26 cellular contexts compared by ENCODE assay signal in genomic region chr19:49343127-49343526, GRCh38. TPM values are rescaled to one million over a fixed set of nuclear protein-coding genes. Genes with fewer than 3 reads are reported as not detected.
DNase-seq lines count a peak whose midpoint lies in the region; ATAC-seq, FAIRE-seq and TF ChIP-seq lines count a peak whose summit lies in the region.
"Had no signal": no experiment of that assay in that cellular context is flagged by ENCODE, and none has a peak within 500 bp of the region (broad histone marks: within the 10 kb centered on the region; RNA-seq: fewer than 3 reads in every experiment).

No MANE protein-coding gene starts in this region.

- peak overlapping the region; percentile 5 for H3K27ac Mint-ChIP-seq in Caco-2 (ENCODE audit: unreplicated experiment)
- H3K27ac Mint-ChIP-seq: activated CD8-positive, alpha-beta memory T cell treated with anti-CD3 and anti-CD28 coated beads, Interleukin-2, amount 10 ng/mL, durations not matched to agents 7 days and 5 days had no signal

- no peak for TF ChIP-seq EP300 in GM12878 (IDR thresholded peaks at IDR 0.05; ENCODE audit: borderline replicate concordance in 1 of 2, control insufficient read depth in 1 of 2, low read depth in 2 of 2, low read length in 2 of 2)

- CTCF ChIA-PET in AG04450 (lab: Charles Lee) = no interaction called here
- CTCF ChIA-PET in Caco-2 (lab: Charles Lee) = no interaction called here
- CTCF ChIA-PET in GM12878 (lab: Yijun Ruan, JAX) = interaction anchor here (0.6 kb wide), 2 partner anchors 14 to 24 kb away, joined by 3 to 4 read pairs; no protein-coding TSS in a partner anchor

- H4K20me1 ChIP-seq in GM12878 (ENCODE audit: control insufficient read depth, insufficient read depth) = no peaks in the 10 kb centered on the region
- peaks cover 2% of the 10 kb centered on the region for H4K20me1 ChIP-seq in osteoblast (ENCODE audit: insufficient read depth, low read length)

- H3K27ac ChIP-seq in AG04450 (ENCODE audit: low read depth, low read length) = peak overlapping the region; percentile 11
- H3K27ac ChIP-seq in GM12878 (ENCODE audit: control insufficient read depth, insufficient read depth) = no peak overlapping the region
- no peak overlapping the region for H3K27ac ChIP-seq in osteoblast (ENCODE audit: low read depth, low read length)
- H3K27ac ChIP-seq in gastrocnemius medialis = no peak overlapping the region
- H3K27ac ChIP-seq: body of pancreas, pancreas, SJSA1 had no signal

- H3K36me3 ChIP-seq in Caco-2 (ENCODE audit: control insufficient read depth, insufficient read depth, low read length) (no peaks in the 10 kb centered on the region), GM12878 (ENCODE audit: control insufficient read depth in 2 of 2, insufficient read depth in 2 of 2, low read length in 1 of 2) (peaks cover 0 to 3% of the 10 kb centered on the region in 2 experiments; a peak in 1 of 4 replicates), osteoblast (ENCODE audit: insufficient read depth, low read length) (peaks cover 31% of the 10 kb centered on the region), gastrocnemius medialis (no peaks in the 10 kb centered on the region)

- ATAC-seq in GM12878 = no peak
- ATAC-seq in gastrocnemius medialis = no peak
- no peak for ATAC-seq in HG02981 (IDR thresholded peaks at IDR 0.05; ENCODE audit: unreplicated experiment)
- ATAC-seq: activated CD8-positive, alpha-beta memory T cell treated with anti-CD3 and anti-CD28 coated beads, Interleukin-2, amount 10 ng/mL, durations not matched to agents 7 days and 5 days; body of pancreas; Panc1; pancreas; right cardiac atrium had no signal

- peaks cover 17% of the 10 kb centered on the region for H3K36me3 Mint-ChIP-seq in Caco-2 (ENCODE audit: insufficient read depth, unreplicated experiment)

- no peak overlapping the region for H3K4me2 ChIP-seq in GM12878 (ENCODE audit: control insufficient read depth, insufficient read depth)
- H3K4me2 ChIP-seq in osteoblast (ENCODE audit: insufficient read depth, low read length) = no peak overlapping the region

- TF ChIP-seq POLR2A in GM12878 (IDR thresholded peaks at IDR 0.05; ENCODE audit: low read depth, low read length) = no peak
- no peak for TF ChIP-seq POLR2A in gastrocnemius medialis (IDR thresholded peaks at IDR 0.05)

- TF ChIP-seq CTCF in AG04450 (IDR thresholded peaks at IDR 0.05; ENCODE audit: low read depth, low read length) (no peak), Caco-2 (IDR thresholded peaks at IDR 0.05; ENCODE audit: insufficient read depth in 1 of 2, low read depth in 1 of 2, low read length in 1 of 2, severe bottlenecking in 1 of 2, unreplicated experiment in 1 of 2) (no peak), GM12878 (IDR thresholded peaks at IDR 0.05 in 2 of 3, conservative IDR thresholded peaks at IDR 0.05 in 1 of 3; ENCODE audit: control insufficient read depth in 2 of 3, extremely low read depth in 1 of 3, insufficient read depth in 1 of 3, low read depth in 3 of 3, low read length in 3 of 3) (no peak), osteoblast (IDR thresholded peaks at IDR 0.05; ENCODE audit: extremely low read depth, low read depth, low read length) (no peak), gastrocnemius medialis (IDR thresholded peaks at IDR 0.05 in 4 of 5, conservative IDR thresholded peaks at IDR 0.05 in 1 of 5) (no peak)

- H3K4me3 ChIP-seq in AG04450 (ENCODE audit: low read depth, low read length) (no peak overlapping the region), Caco-2 (ENCODE audit: low read depth, low read length) (no peak overlapping the region), GM12878 (no peak overlapping the region), osteoblast (ENCODE audit: insufficient read depth, low read length) (no peak overlapping the region), gastrocnemius medialis (no peak overlapping the region)
- H3K4me3 ChIP-seq: body of pancreas, pancreas, SJSA1 had no signal

- 21% methylated on average over 7 of the region's 7 CpGs for WGBS in GM12878 (ENCODE audit: insufficient coverage, insufficient replicate concordance, low lambda C conversion rate, missing lambda C conversion rate)

- no peaks in the 10 kb centered on the region for H3K9me3 Mint-ChIP-seq in Caco-2 (ENCODE audit: unreplicated experiment)

- H3K27me3 ChIP-seq in AG04450 (ENCODE audit: control insufficient read depth, insufficient read depth, low read length) = no peaks in the 10 kb centered on the region
- H3K27me3 ChIP-seq in Caco-2 (replicated peaks; ENCODE audit: control insufficient read depth, insufficient read depth, low read length) = no peaks in the 10 kb centered on the region
- H3K27me3 ChIP-seq in GM12878 (replicated peaks in 1 of 2; ENCODE audit: control insufficient read depth in 2 of 2, insufficient read depth in 2 of 2, low read length in 1 of 2) = no peaks in the 10 kb centered on the region
- no peaks in the 10 kb centered on the region for H3K27me3 ChIP-seq in osteoblast (ENCODE audit: insufficient read depth, low read length)
- H3K27me3 ChIP-seq in gastrocnemius medialis = peaks cover 0 to 18% (median 17%) of the 10 kb centered on the region in 3 donors
- H3K27me3 ChIP-seq: body of pancreas, pancreas, SJSA1 had no signal

- H3K4me1 ChIP-seq in Caco-2 (peaks cover 10% of the 10 kb centered on the region), GM12878 (ENCODE audit: control insufficient read depth, insufficient read depth, low read length) (peaks cover 22% of the 10 kb centered on the region), osteoblast (ENCODE audit: insufficient read depth, low read length) (peaks cover 8% of the 10 kb centered on the region), gastrocnemius medialis (peaks cover 0 to 13% of the 10 kb centered on the region in 2 donors)

- H3K9me3 ChIP-seq in AG04450 (ENCODE audit: control insufficient read depth, insufficient read depth, low read length) (peaks cover 9% of the 10 kb centered on the region; the same call in 1 of the 2 replicates), Caco-2 (no peaks in the 10 kb centered on the region), GM12878 (replicated peaks; ENCODE audit: control insufficient read depth, insufficient read depth, low read length) (no peaks in the 10 kb centered on the region), osteoblast (ENCODE audit: low read depth, low read length) (no peaks in the 10 kb centered on the region), gastrocnemius medialis (no peaks in the 10 kb centered on the region)
- H3K9me3 ChIP-seq: body of pancreas, pancreas, SJSA1 had no signal

- H2AFZ ChIP-seq in GM12878 (ENCODE audit: control insufficient read depth, low read depth, low read length) (no peak overlapping the region), osteoblast (ENCODE audit: low read length) (no peak overlapping the region)

- POLR2A ChIA-PET in AG04450 (lab: Yijun Ruan, JAX) = no interaction called here
- POLR2A ChIA-PET in Caco-2 (lab: Charles Lee) = no interaction called here
- POLR2A ChIA-PET in GM12878 (lab: Charles Lee) = interaction anchor here (0.6 kb wide), 2 partner anchors 10 to 102 kb away, joined by 3 read pairs; no protein-coding TSS in a partner anchor

- DNase-seq in AG04450 (ENCODE audit: low read depth, low spot score) (no peak), Caco-2 (peak in 1 of 2 experiments; percentile 32), GM12878 (ENCODE audit: low read depth, low spot score) (no peak), osteoblast (ENCODE audit: insufficient read length, low spot score, missing footprints) (peak; percentile 67), inferior parietal cortex (ENCODE audit: extremely low spot score) (no peak), gastrocnemius medialis (no peak)
- DNase-seq: activated CD4-positive, alpha-beta T cell treated with anti-CD3 and anti-CD28 coated beads for 48 hours; activated CD8-positive, alpha-beta memory T cell treated with anti-CD3 and anti-CD28 coated beads, Interleukin-2, amount 10 ng/mL, durations not matched to agents 7 days and 5 days; body of pancreas; CD4-positive, CD25-positive, alpha-beta regulatory T cell; GF-D8; GOT3; mesenchymal stem cell; NCI-H1105; right cardiac atrium; stimulated activated CD8-positive, alpha-beta memory T cell treated with anti-CD3 and anti-CD28 coated beads, Interleukin-4, amount 100 ng/mL, for 48 hours; T-helper 1 cell had no signal

- in situ Hi-C loops in GM12878 (cut with MboI) = no loop called here
- in situ Hi-C loops in gastrocnemius medialis (cut with MboI; ENCODE audit: low sequenced_read_pairs in 4 of 4) = no loop called here

- no peak for TF ChIP-seq RAD21 in GM12878 (IDR thresholded peaks at IDR 0.05; ENCODE audit: insufficient read depth, low read depth, low read length)

- SMC1A ChIA-PET in GM12878 (lab: Charles Lee; ENCODE audit: uncharacterized antibody, unreplicated experiment) = no interaction called here

- FAIRE-seq in GM12878 (lab: Jason Lieb, UNC) = no peak
- FAIRE-seq: colon, pancreas had no signal

- no peak overlapping the region for H3K9ac ChIP-seq in GM12878 (ENCODE audit: control insufficient read depth, insufficient read depth, low read length)

- BruUV-seq in Caco-2 (replicated peaks; lab: Mats Ljungman, UMichigan) (no TSS peak), GM12878 (replicated peaks; lab: Mats Ljungman, UMichigan) (no TSS peak)

- RAD21 ChIA-PET in GM12878 (lab: Charles Lee; ENCODE audit: unreplicated experiment) = interaction anchor here (1.6 kb wide), 1 partner anchor 9 kb away, joined by 4 read pairs; no protein-coding TSS in a partner anchor

- intact Hi-C loops in Caco-2 (cut with micrococcal nuclease; ENCODE audit: unreplicated experiment) = no loop called here
- intact Hi-C loops in GM12878 (cut with micrococcal nuclease; ENCODE audit: unreplicated experiment) = no loop called here
- intact Hi-C loops in gastrocnemius medialis (cut with DNase I; ENCODE audit: low total_unique reads) = no loop called here

- no peak overlapping the region for H3K4me3 Mint-ChIP-seq in Caco-2 (ENCODE audit: unreplicated experiment)
- H3K4me3 Mint-ChIP-seq: activated CD8-positive, alpha-beta memory T cell treated with anti-CD3 and anti-CD28 coated beads, Interleukin-2, amount 10 ng/mL, durations not matched to agents 7 days and 5 days had no signal

- H3K27me3 Mint-ChIP-seq in Caco-2 (ENCODE audit: insufficient read depth, unreplicated experiment) = no peaks in the 10 kb centered on the region
- H3K27me3 Mint-ChIP-seq: activated CD8-positive, alpha-beta memory T cell treated with anti-CD3 and anti-CD28 coated beads, Interleukin-2, amount 10 ng/mL, durations not matched to agents 7 days and 5 days; CD4-positive, CD25-positive, alpha-beta regulatory T cell had no signal

- H3K79me2 ChIP-seq in GM12878 (ENCODE audit: control insufficient read depth, insufficient read depth, low read length) (peaks cover 5% of the 10 kb centered on the region), osteoblast (ENCODE audit: insufficient read depth, low read length) (no peaks in the 10 kb centered on the region)

- H3K4me1 Mint-ChIP-seq in Caco-2 (ENCODE audit: low read depth, unreplicated experiment) = peaks cover 16% of the 10 kb centered on the region

RNA-seq across cellular contexts. Expression of gene CD37, which starts 7.9 kb away (rescaled TPM):
- polyA plus RNA-seq in AG04450 (2011; rRNA removed) (not detected in 2 replicates), GM12878 (2011; rRNA removed) (17.7 and 34.1 TPM in 2 replicates), GM12878 (2014; fragmentation: Illumina TruSeq; extraction: Trizol) (243 and 359 TPM in 2 replicates), GM12878 (2014; fragmentation: Nextera tagmentation; extraction: Ambion mirVana) (10 to 100 TPM; 46.7 to 48.0 TPM), GM12878 (2014; rRNA removed) (161 and 178 TPM in 2 replicates), GM12878 (2016; fragmentation: Nextera tagmentation; extraction: Ambion mirVana) (10 to 100 TPM; 88.5 to 93.9 TPM)
- polyA minus RNA-seq in AG04450 (2011; rRNA and poly(A)+ RNA removed) = not detected in 2 replicates
- total RNA-seq in Caco-2 (2022) (not detected in 2 replicates), GM12878 (2014; rRNA removed) (106 and 121 TPM in 2 replicates), GM12878 (2014; rRNA removed; fragmentation: Illumina TruSeq; extraction: Trizol) (142 and 155 TPM in 2 replicates), GM12878 (2021) (256 and 267 TPM in 2 replicates), osteoblast (0.36 TPM in 1 of 2 replicates, not detected in the other), gastrocnemius medialis (1 to 10 TPM; 1.6 to 8.5 (median 2.3) TPM)
- total RNA-seq in GM12878 (2013; cell fraction: nucleolus; rRNA removed) = 148 and 174 TPM in 2 replicates
- 158 TPM for polyA plus RNA-seq in GM12878 (2011; ENCODE audit: low read depth)
- polyA plus RNA-seq in GM12878 (2011; cell fraction: cytosol; rRNA removed) = 110 and 112 TPM in 2 replicates
- 182 and 224 TPM in 2 replicates for polyA plus RNA-seq in GM12878 (2011; cell fraction: nucleus; rRNA removed)
- polyA plus RNA-seq in GM12878 (2012) = 332 and 419 TPM in 2 replicates
- 147 and 209 TPM in 2 replicates for polyA minus RNA-seq in GM12878 (2011; rRNA and poly(A)+ RNA removed)
- 76.3 and 87.6 TPM in 2 replicates for polyA minus RNA-seq in GM12878 (2011; cell fraction: cytosol; rRNA and poly(A)+ RNA removed)
- 43.4 and 77.2 TPM in 2 replicates for polyA minus RNA-seq in GM12878 (2011; cell fraction: nucleus; rRNA and poly(A)+ RNA removed)
- total RNA-seq: myocyte, NCI-H460, SJSA1 had no signal

RNA-seq across cellular contexts. Expression of gene SLC6A16, which starts 18.1 kb away (rescaled TPM):
- polyA plus RNA-seq in AG04450 (2011; rRNA removed) = 1.5 and 1.6 TPM in 2 replicates
- 1.3 and 2.7 TPM in 2 replicates for polyA minus RNA-seq in AG04450 (2011; rRNA and poly(A)+ RNA removed)
- 0.56 and 0.84 TPM in 2 replicates for total RNA-seq in Caco-2 (2022)
- total RNA-seq in GM12878 (2013; cell fraction: nucleolus; rRNA removed) = 3.3 and 6.4 TPM in 2 replicates
- 0.16 and 0.23 TPM in 2 replicates for total RNA-seq in GM12878 (2014; rRNA removed)
- total RNA-seq in GM12878 (2014; rRNA removed; fragmentation: Illumina TruSeq; extraction: Trizol) = 0.23 and 0.36 TPM in 2 replicates
- 1.6 and 1.7 TPM in 2 replicates for total RNA-seq in GM12878 (2021)
- 0.24 TPM for polyA plus RNA-seq in GM12878 (2011; ENCODE audit: low read depth)
- 2.4 and 3.2 TPM in 2 replicates for polyA plus RNA-seq in GM12878 (2011; rRNA removed)
- polyA plus RNA-seq in GM12878 (2011; cell fraction: cytosol; rRNA removed) = 1.4 and 1.5 TPM in 2 replicates
- 1.4 and 3.1 TPM in 2 replicates for polyA plus RNA-seq in GM12878 (2011; cell fraction: nucleus; rRNA removed)
- polyA plus RNA-seq in GM12878 (2012) = 0.87 and 1.3 TPM in 2 replicates
- polyA plus RNA-seq in GM12878 (2014; fragmentation: Illumina TruSeq; extraction: Trizol) = 0.48 and 0.63 TPM in 2 replicates
- polyA plus RNA-seq in GM12878 (2014; fragmentation: Nextera tagmentation; extraction: Ambion mirVana) = under 1 TPM; 0.51 to 0.98 TPM
- polyA plus RNA-seq in GM12878 (2014; rRNA removed) = 0.88 and 1.3 TPM in 2 replicates
- polyA plus RNA-seq in GM12878 (2016; fragmentation: Nextera tagmentation; extraction: Ambion mirVana) = under 1 TPM; 0.37 to 0.57 TPM
- 1.3 and 2.0 TPM in 2 replicates for polyA minus RNA-seq in GM12878 (2011; rRNA and poly(A)+ RNA removed)
- polyA minus RNA-seq in GM12878 (2011; cell fraction: cytosol; rRNA and poly(A)+ RNA removed) = 0.53 and 1.1 TPM in 2 replicates
- polyA minus RNA-seq in GM12878 (2011; cell fraction: nucleus; rRNA and poly(A)+ RNA removed) = 0.36 and 0.96 TPM in 2 replicates
- 0.72 and 1.2 TPM in 2 replicates for total RNA-seq in osteoblast
- total RNA-seq in gastrocnemius medialis = 1 to 10 TPM in 1 of 4 donors, under 1 TPM in 2, not detected in 1; 0.13 to 4.3 (median 0.36) TPM
- total RNA-seq: SJSA1 had no signal

RNA-seq across cellular contexts. Expression of gene TEAD2, which starts 19.1 kb away (rescaled TPM):
- polyA plus RNA-seq in AG04450 (2011; rRNA removed) = 32.8 and 41.7 TPM in 2 replicates
- 52.6 and 80.2 TPM in 2 replicates for polyA minus RNA-seq in AG04450 (2011; rRNA and poly(A)+ RNA removed)
- 8.6 and 8.8 TPM in 2 replicates for total RNA-seq in Caco-2 (2022)
- not detected in 2 replicates for total RNA-seq in GM12878 (2013; cell fraction: nucleolus; rRNA removed)
- total RNA-seq in GM12878 (2014; rRNA removed) = 0.17 TPM in 1 of 2 replicates, not detected in the other
- total RNA-seq in GM12878 (2014; rRNA removed; fragmentation: Illumina TruSeq; extraction: Trizol) = not detected in 2 replicates
- 0.11 and 0.26 TPM in 2 replicates for total RNA-seq in GM12878 (2021)
- polyA plus RNA-seq in GM12878 (2011; ENCODE audit: low read depth) = not detected
- 0.04 TPM in 1 of 2 replicates, not detected in the other for polyA plus RNA-seq in GM12878 (2011; rRNA removed)
- polyA plus RNA-seq in GM12878 (2011; cell fraction: cytosol; rRNA removed) = 0.05 and 0.06 TPM in 2 replicates
- 0.16 TPM in 1 of 2 replicates, not detected in the other for polyA plus RNA-seq in GM12878 (2011; cell fraction: nucleus; rRNA removed)
- polyA plus RNA-seq in GM12878 (2012) = 0.20 and 0.26 TPM in 2 replicates
- polyA plus RNA-seq in GM12878 (2014; fragmentation: Illumina TruSeq; extraction: Trizol) = not detected in 2 replicates
- under 1 TPM; 0.05 to 0.07 TPM for polyA plus RNA-seq in GM12878 (2014; fragmentation: Nextera tagmentation; extraction: Ambion mirVana)
- not detected in 2 replicates for polyA plus RNA-seq in GM12878 (2014; rRNA removed)
- under 1 TPM; 0.11 to 0.13 TPM for polyA plus RNA-seq in GM12878 (2016; fragmentation: Nextera tagmentation; extraction: Ambion mirVana)
- polyA minus RNA-seq in GM12878 (2011; rRNA and poly(A)+ RNA removed) = 0.31 TPM in 1 of 2 replicates, not detected in the other
- polyA minus RNA-seq in GM12878 (2011; cell fraction: cytosol; rRNA and poly(A)+ RNA removed) = 0.62 TPM in 1 of 2 replicates, not detected in the other
- not detected in 2 replicates for polyA minus RNA-seq in GM12878 (2011; cell fraction: nucleus; rRNA and poly(A)+ RNA removed)
- total RNA-seq in osteoblast = 40.1 and 41.3 TPM in 2 replicates
- total RNA-seq in gastrocnemius medialis = 10 to 100 TPM in 2 of 4 donors, 1 to 10 TPM in 2; 6.1 to 12.6 (median 9.5) TPM
- total RNA-seq: activated CD8-positive, alpha-beta memory T cell treated with anti-CD3 and anti-CD28 coated beads, Interleukin-2, amount 10 ng/mL, durations not matched to agents 7 days and 5 days; CD4-positive, CD25-positive, alpha-beta regulatory T cell had no signal
- polyA plus RNA-seq: CD4-positive, CD25-positive, alpha-beta regulatory T cell had no signal

RNA-seq across cellular contexts. Expression of gene DKKL1, which starts 20.6 kb away (rescaled TPM):
- 0.14 TPM in 1 of 2 replicates, not detected in the other for polyA plus RNA-seq in AG04450 (2011; rRNA removed)
- polyA minus RNA-seq in AG04450 (2011; rRNA and poly(A)+ RNA removed) = not detected in 2 replicates
- total RNA-seq in Caco-2 (2022) = not detected in 2 replicates
- total RNA-seq in GM12878 (2013; cell fraction: nucleolus; rRNA removed) = not detected in 2 replicates
- not detected in 2 replicates for total RNA-seq in GM12878 (2014; rRNA removed)
- total RNA-seq in GM12878 (2014; rRNA removed; fragmentation: Illumina TruSeq; extraction: Trizol) = not detected in 2 replicates
- not detected in 2 replicates for total RNA-seq in GM12878 (2021)
- polyA plus RNA-seq in GM12878 (2011; ENCODE audit: low read depth) = not detected
- not detected in 2 replicates for polyA plus RNA-seq in GM12878 (2011; rRNA removed)
- not detected in 2 replicates for polyA plus RNA-seq in GM12878 (2011; cell fraction: cytosol; rRNA removed)
- not detected in 2 replicates for polyA plus RNA-seq in GM12878 (2011; cell fraction: nucleus; rRNA removed)
- not detected in 2 replicates for polyA plus RNA-seq in GM12878 (2012)
- polyA plus RNA-seq in GM12878 (2014; fragmentation: Illumina TruSeq; extraction: Trizol) = not detected in 2 replicates
- not detected for polyA plus RNA-seq in GM12878 (2014; fragmentation: Nextera tagmentation; extraction: Ambion mirVana)
- polyA plus RNA-seq in GM12878 (2014; rRNA removed) = not detected in 2 replicates
- polyA plus RNA-seq in GM12878 (2016; fragmentation: Nextera tagmentation; extraction: Ambion mirVana) = not detected
- not detected in 2 replicates for polyA minus RNA-seq in GM12878 (2011; rRNA and poly(A)+ RNA removed)
- polyA minus RNA-seq in GM12878 (2011; cell fraction: cytosol; rRNA and poly(A)+ RNA removed) = not detected in 2 replicates
- polyA minus RNA-seq in GM12878 (2011; cell fraction: nucleus; rRNA and poly(A)+ RNA removed) = not detected in 2 replicates
- 0.36 TPM in 1 of 2 replicates, not detected in the other for total RNA-seq in osteoblast
- not detected for total RNA-seq in gastrocnemius medialis
- total RNA-seq: activated CD8-positive, alpha-beta memory T cell treated with anti-CD3 and anti-CD28 coated beads, Interleukin-2, amount 10 ng/mL, durations not matched to agents 7 days and 5 days; body of pancreas; CD4-positive, CD25-positive, alpha-beta regulatory T cell; NCI-H460; urinary bladder had no signal
- polyA plus RNA-seq: CD4-positive, CD25-positive, alpha-beta regulatory T cell had no signal

RNA-seq across cellular contexts. Expression of gene KASH5, which starts 44.9 kb away (rescaled TPM):
- polyA plus RNA-seq in AG04450 (2011; rRNA removed) (not detected in 2 replicates), GM12878 (2011; rRNA removed) (0.05 TPM in 1 of 2 replicates, not detected in the other), GM12878 (2014; fragmentation: Illumina TruSeq; extraction: Trizol) (0.03 TPM in 1 of 2 replicates, not detected in the other), GM12878 (2014; fragmentation: Nextera tagmentation; extraction: Ambion mirVana) (not detected), GM12878 (2014; rRNA removed) (0.04 and 0.06 TPM in 2 replicates), GM12878 (2016; fragmentation: Nextera tagmentation; extraction: Ambion mirVana) (not detected)
- polyA minus RNA-seq in AG04450 (2011; rRNA and poly(A)+ RNA removed) = not detected in 2 replicates
- total RNA-seq in Caco-2 (2022) (0.56 and 1.00 TPM in 2 replicates), GM12878 (2014; rRNA removed) (0.16 TPM in 1 of 2 replicates, not detected in the other), GM12878 (2014; rRNA removed; fragmentation: Illumina TruSeq; extraction: Trizol) (not detected in 2 replicates), GM12878 (2021) (0.21 TPM in 1 of 2 replicates, not detected in the other), osteoblast (not detected in 2 replicates), gastrocnemius medialis (not detected)
- total RNA-seq in GM12878 (2013; cell fraction: nucleolus; rRNA removed) = not detected in 2 replicates
- polyA plus RNA-seq in GM12878 (2011; ENCODE audit: low read depth) = not detected
- not detected in 2 replicates for polyA plus RNA-seq in GM12878 (2011; cell fraction: cytosol; rRNA removed)
- 0.19 TPM in 1 of 2 replicates, not detected in the other for polyA plus RNA-seq in GM12878 (2011; cell fraction: nucleus; rRNA removed)
- polyA plus RNA-seq in GM12878 (2012) = not detected in 2 replicates
- not detected in 2 replicates for polyA minus RNA-seq in GM12878 (2011; rRNA and poly(A)+ RNA removed)
- not detected in 2 replicates for polyA minus RNA-seq in GM12878 (2011; cell fraction: cytosol; rRNA and poly(A)+ RNA removed)
- 0.24 TPM in 1 of 2 replicates, not detected in the other for polyA minus RNA-seq in GM12878 (2011; cell fraction: nucleus; rRNA and poly(A)+ RNA removed)
- total RNA-seq: CD4-positive, CD25-positive, alpha-beta regulatory T cell; myocyte; NCI-H460; right cardiac atrium; SJSA1; subcutaneous adipose tissue; urinary bladder had no signal
- polyA plus RNA-seq: CD4-positive, CD25-positive, alpha-beta regulatory T cell; right cardiac atrium; urinary bladder had no signal

Comparison
In these comparisons a context has a peak if more than half of its experiments do, and no peak if none do; other contexts are left out.
1. RNA of gene CD37, which starts 7.9 kb away (total RNA-seq): 106 to 267 TPM in GM12878; 1.6 to 8.5 TPM in gastrocnemius medialis, 0.36 TPM in osteoblast and not detected in Caco-2; every median in the first group is over 10 times any median in the second.